Comparison of ENCODE assay signal across 8 cellular contexts in the genomic region with DNA sequence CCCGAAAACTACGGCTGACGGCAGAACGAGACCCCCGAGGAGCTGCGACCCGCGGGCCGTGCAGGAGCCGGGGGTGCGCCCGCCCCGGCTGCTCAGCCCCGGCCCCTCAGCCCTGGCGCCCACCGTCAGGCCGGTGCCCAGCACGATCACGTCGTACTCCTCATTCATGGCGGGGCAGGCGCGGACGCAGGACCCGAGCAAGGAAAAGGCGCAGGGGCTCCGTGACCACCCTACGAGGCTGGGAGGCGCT. TPM values are rescaled to one million over a fixed set of nuclear protein-coding genes. Genes with fewer than 3 reads are reported as not detected.
DNase-seq lines count a peak whose midpoint lies in the region; ATAC-seq and TF ChIP-seq lines count a peak whose summit lies in the region.

No MANE protein-coding gene starts in this region.

- no peaks in the 10 kb centered on the region for H3K27me3 ChIP-seq in HCT116 (ENCODE audit: insufficient read depth, low read length)
- no peaks in the 10 kb centered on the region for H3K27me3 ChIP-seq in OCI-LY3 (ENCODE audit: low read depth, low read length)

- RAD21 ChIA-PET in HCT116 (lab: Charles Lee; ENCODE audit: low non-redundant PET in 1 of 2, low total read pairs in 2 of 2, uncharacterized antibody in 2 of 2, unreplicated experiment in 2 of 2) = interaction anchor here in 1 of 2 experiments (0.7 kb wide), 1 partner anchor 61 kb away, joined by 3 read pairs; no protein-coding TSS in a partner anchor

- CTCF ChIA-PET in HCT116 (lab: Charles Lee) = no interaction called here

- peaks cover 59% of the 10 kb centered on the region for H3K79me2 ChIP-seq in HCT116 (ENCODE audit: insufficient read depth, low read length)
- peaks cover 69% of the 10 kb centered on the region for H3K79me2 ChIP-seq in OCI-LY3 (ENCODE audit: low read length)

- H3K4me2 ChIP-seq in HCT116 (ENCODE audit: low read length) (peak overlapping the region; percentile 96), OCI-LY3 (ENCODE audit: low read length) (peak overlapping the region; percentile 93)

- no peaks in the 10 kb centered on the region for H3K36me3 ChIP-seq in HCT116 (ENCODE audit: control insufficient read depth in 1 of 2, insufficient read depth in 2 of 2, low read length in 2 of 2)
- H3K36me3 ChIP-seq in OCI-LY3 (replicated peaks; ENCODE audit: low read depth, low read length) = peaks cover 12% of the 10 kb centered on the region

- DNase-seq in GM12864 (ENCODE audit: low read depth) (no peak), HCT116 (ENCODE audit: low read depth, low spot score) (no peak), epithelial cell of prostate (ENCODE audit: low read depth, low spot score) (no peak), omental fat pad (ENCODE audit: low spot score) (no peak), NCI-H1048 (lab: John Stamatoyannopoulos, UW) (no peak), NCI-H524 treated with DMSO at 0.1 percent for 48 hours (lab: John Stamatoyannopoulos, UW) (no peak), inferior parietal cortex (ENCODE audit: extremely low spot score) (no peak)

- intact Hi-C loops in HCT116 (cut with micrococcal nuclease) = loop anchor here (1.0 to 5.0 kb wide), 2 partner anchors 39 to 60 kb away; no protein-coding TSS in a partner anchor

- H3K4me3 ChIP-seq in GM12864 (ENCODE audit: low read depth, low read length) (peak overlapping the region; percentile 78), HCT116 (replicated peaks in 1 of 2; ENCODE audit: low read depth in 1 of 2, low read length in 2 of 2) (peak overlapping the region; percentile 91 to 99), OCI-LY3 (ENCODE audit: low read length) (peak overlapping the region; percentile 100)

- H4K20me1 ChIP-seq in HCT116 (ENCODE audit: insufficient read depth) (peaks cover 17% of the 10 kb centered on the region; the same call in 1 of the 2 replicates), OCI-LY3 (ENCODE audit: insufficient read depth, low read length) (peaks cover 46% of the 10 kb centered on the region)

- no peak for TF ChIP-seq POLR2A in HCT116 (IDR thresholded peaks at IDR 0.05; ENCODE audit: borderline replicate concordance, extremely low read depth, insufficient read depth, insufficient read length)

- H3K27ac ChIP-seq in HCT116 (ENCODE audit: low read depth, low read length) = peak overlapping the region; percentile 85
- peak overlapping the region; percentile 90 for H3K27ac ChIP-seq in OCI-LY3 (ENCODE audit: low read length)
- H3K27ac ChIP-seq in epithelial cell of prostate = peak overlapping the region; percentile 83

- no TSS peak for BruUV-seq in HCT116 (replicated peaks; lab: Mats Ljungman, UMichigan)

- H3K9ac ChIP-seq in HCT116 (ENCODE audit: low read length) (peak overlapping the region; percentile 100), OCI-LY3 (ENCODE audit: low read length) (peak overlapping the region; percentile 99)

- H2AFZ ChIP-seq in HCT116 (ENCODE audit: low read depth, low read length, poor library complexity, severe bottlenecking) (no peak overlapping the region), OCI-LY3 (ENCODE audit: low read depth, low read length) (no peak overlapping the region)

- peak; percentile 57 for ATAC-seq in HCT116
- ATAC-seq in omental fat pad (ENCODE audit: low FRiP score) = peak; percentile 50

- H3K9me2 ChIP-seq in HCT116 (ENCODE audit: insufficient read depth) = no peaks in the 10 kb centered on the region

- no peak for TF ChIP-seq CTCF in GM12864 (IDR thresholded peaks at IDR 0.05; ENCODE audit: low read depth, low read length, missing control alignments)
- no peak for TF ChIP-seq CTCF in HCT116 (IDR thresholded peaks at IDR 0.05 in 2 of 3, conservative IDR thresholded peaks at IDR 0.05 in 1 of 3; ENCODE audit: borderline replicate concordance in 1 of 3, insufficient read depth in 1 of 3, low read depth in 2 of 3, low read length in 2 of 3)
- TF ChIP-seq CTCF in OCI-LY3 (IDR thresholded peaks at IDR 0.05; ENCODE audit: low read depth, low read length) = 0 out of 2 replicates have a peak, but pooled peaks have one; percentile 6
- TF ChIP-seq CTCF in omental fat pad (IDR thresholded peaks at IDR 0.05) = no peak

- POLR2A ChIA-PET in HCT116 (lab: Charles Lee) = interaction anchor here (0.7 to 2.0 kb wide), 6 partner anchors 11 to 77 kb away, joined by 3 to 5 read pairs (median 4); a partner anchor contains a TSS

- H3K4me1 ChIP-seq in HCT116 (ENCODE audit: control insufficient read depth in 1 of 2, insufficient read depth in 2 of 2, low read length in 2 of 2) (peaks cover 11 to 27% of the 10 kb centered on the region in 2 experiments; a peak in 3 of 4 replicates), OCI-LY3 (ENCODE audit: low read length) (peaks cover 60% of the 10 kb centered on the region)

- no peaks in the 10 kb centered on the region for H3K9me3 ChIP-seq in HCT116 (ENCODE audit: control insufficient read depth in 1 of 2, insufficient read depth in 1 of 2, low read depth in 1 of 2, low read length in 2 of 2)
- H3K9me3 ChIP-seq in OCI-LY3 (ENCODE audit: insufficient read depth, low read length) = no peaks in the 10 kb centered on the region

- no peak for TF ChIP-seq RAD21 in HCT116 (IDR thresholded peaks at IDR 0.05; ENCODE audit: low read depth)

TF ChIP-seq in HCT116, 20 proteins besides CTCF, POLR2A, EP300 and RAD21:
- TF ChIP-seq ZFX (IDR thresholded peaks at IDR 0.05) (peak; percentile 3; the same call in 1 of the 2 replicates), CBX3 (IDR thresholded peaks at IDR 0.05; ENCODE audit: low read depth) (no peak)

RNA-seq across cellular contexts. Expression of a gene that starts 0.2 kb away (rescaled TPM):
- 144 TPM for total RNA-seq in HCT116 (2021; ENCODE audit: unreplicated experiment)
- 86.9 and 102 TPM in 2 replicates for polyA plus RNA-seq in HCT116 (2012)
- 100 to 1,000 TPM; 215 to 263 (median 248) TPM for total RNA-seq in omental fat pad
